8 cellular contexts compared by ENCODE assay signal in genomic region chr12:121590476-121591143, GRCh38. TPM values are rescaled to one million over a fixed set of nuclear protein-coding genes. Genes with fewer than 3 reads are reported as not detected.
DNase-seq lines count a peak whose midpoint lies in the region; ATAC-seq and TF ChIP-seq lines count a peak whose summit lies in the region.

No MANE protein-coding gene starts in this region.

- 9% methylated on average over 10 of the region's 10 CpGs for WGBS in urinary bladder

- no peaks in the 10 kb centered on the region for H3K36me3 ChIP-seq in effector memory CD4-positive, alpha-beta T cell (ENCODE audit: control insufficient read depth, insufficient read depth, low read length)
- no peaks in the 10 kb centered on the region for H3K36me3 ChIP-seq in urinary bladder (ENCODE audit: insufficient read depth)

- H3K4me3 ChIP-seq in effector memory CD4-positive, alpha-beta T cell (ENCODE audit: insufficient read depth, low read depth, low read length, poor library complexity, severe bottlenecking) = peak overlapping the region; percentile 42
- H3K4me3 ChIP-seq in urinary bladder (ENCODE audit: low read depth, low read length) = no peak overlapping the region

- peak overlapping the region; percentile 71 to 77 (median 73) for H3K4me3 Mint-ChIP-seq in nephron

- no peaks in the 10 kb centered on the region for H3K9me3 Mint-ChIP-seq in nephron

- peak overlapping the region; percentile 94 to 99 (median 99) for H3K27ac Mint-ChIP-seq in nephron

- no peak for TF ChIP-seq CTCF in nephron (IDR thresholded peaks at IDR 0.05; ENCODE audit: unreplicated experiment in 3 of 3)

- no peaks in the 10 kb centered on the region for H3K27me3 Mint-ChIP-seq in nephron (ENCODE audit: low read depth)

- DNase-seq in activated CD4-positive, alpha-beta T cell treated with anti-CD3 and anti-CD28 coated beads, Interleukin-2, amount 50 U/mL, for 24 hours (ENCODE audit: low read depth in 1 of 2, low spot score in 1 of 2) = peak; percentile 32 to 51
- peak; percentile 53 to 62 (median 55) for DNase-seq in effector memory CD4-positive, alpha-beta T cell
- DNase-seq in SHP77 treated with DMSO at 0.1 percent for 48 hours (lab: John Stamatoyannopoulos, UW) = no peak

- peak overlapping the region; percentile 97 for H3K27ac ChIP-seq in effector memory CD4-positive, alpha-beta T cell (ENCODE audit: insufficient read depth, low read length, poor library complexity, severe bottlenecking)
- H3K27ac ChIP-seq in urinary bladder (ENCODE audit: low read depth) = peak overlapping the region; percentile 59

- H3K9me3 ChIP-seq in effector memory CD4-positive, alpha-beta T cell (ENCODE audit: control insufficient read depth, low read length) = no peaks in the 10 kb centered on the region

- H3K4me1 Mint-ChIP-seq in nephron = peaks cover 17% of the 10 kb centered on the region

- ATAC-seq in GM18870 (IDR thresholded peaks at IDR 0.05; ENCODE audit: unreplicated experiment) (peak; percentile 38), HG03432 (IDR thresholded peaks at IDR 0.05; ENCODE audit: unreplicated experiment) (peak; percentile 61), HG03378 (IDR thresholded peaks at IDR 0.05; ENCODE audit: unreplicated experiment) (no peak)

- H3K36me3 Mint-ChIP-seq in nephron (ENCODE audit: low read depth) = peaks cover 4% of the 10 kb centered on the region

- H3K27me3 ChIP-seq in effector memory CD4-positive, alpha-beta T cell (replicated peaks; ENCODE audit: control insufficient read depth, insufficient read depth, low read length, poor library complexity, severe bottlenecking) = no peaks in the 10 kb centered on the region

- peaks cover 18% of the 10 kb centered on the region for H3K4me1 ChIP-seq in effector memory CD4-positive, alpha-beta T cell (ENCODE audit: control insufficient read depth, insufficient read depth, low read length, poor library complexity, severe bottlenecking)
- no peaks in the 10 kb centered on the region for H3K4me1 ChIP-seq in urinary bladder (ENCODE audit: insufficient read depth)

RNA-seq across cellular contexts. Expression of gene KDM2B, which starts 9.8 kb away (rescaled TPM):
- 23.3 TPM for total RNA-seq in urinary bladder
- 18.7 TPM for polyA plus RNA-seq in urinary bladder

RNA-seq across cellular contexts. Expression of gene ORAI1, which starts 35.7 kb away (rescaled TPM):
- total RNA-seq in urinary bladder = 5.9 TPM
- polyA plus RNA-seq in urinary bladder = 31.3 TPM
